Comparison of ENCODE assay signal across 16 cellular contexts in the genomic region with DNA sequence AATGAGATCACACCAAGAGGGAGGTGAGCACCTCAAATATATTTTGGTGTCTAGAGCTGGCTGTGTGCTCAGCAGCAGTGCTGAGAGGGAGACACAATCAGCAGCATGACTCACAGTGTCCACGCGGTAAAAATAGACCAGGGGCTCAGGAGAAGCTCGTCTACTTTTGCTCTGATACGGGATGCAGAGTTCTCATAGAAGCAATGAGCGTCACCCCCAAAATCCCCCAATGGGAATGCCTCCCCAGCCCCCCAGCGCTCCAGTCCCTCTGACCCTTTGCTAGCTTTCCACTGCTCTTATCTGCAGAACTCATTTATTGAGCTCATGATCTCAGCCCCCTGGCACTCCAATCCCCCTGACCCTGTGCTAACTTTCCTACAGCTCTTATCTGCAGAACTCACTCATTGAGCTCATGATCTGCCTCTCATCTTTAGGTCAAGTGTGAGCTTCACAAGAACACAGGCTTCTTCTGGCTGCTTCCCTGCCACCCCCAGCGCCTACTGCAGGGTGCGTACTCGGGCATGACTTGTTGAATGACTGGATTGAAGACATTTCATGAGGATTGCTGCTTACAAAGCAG. TPM values are rescaled to one million over a fixed set of nuclear protein-coding genes. Genes with fewer than 3 reads are reported as not detected.
DNase-seq lines count a peak whose midpoint lies in the region; ATAC-seq and TF ChIP-seq lines count a peak whose summit lies in the region.
"Had no signal": no experiment of that assay in that cellular context is flagged by ENCODE, and none has a peak within 500 bp of the region (broad histone marks: within the 10 kb centered on the region; RNA-seq: fewer than 3 reads in every experiment).

No MANE protein-coding gene starts in this region.

- H3K36me3 ChIP-seq in BJ (ENCODE audit: control insufficient read depth, insufficient read depth, low read length): no peaks in the 10 kb centered on the region
- H3K36me3 ChIP-seq: right lobe of liver had no signal

- CTCF ChIA-PET in BJ (lab: Yijun Ruan, JAX): interaction anchor here (0.7 kb wide), 1 partner anchor 264 kb away, joined by 3 read pairs; no protein-coding TSS in a partner anchor

- POLR2A ChIA-PET in BJ (lab: Charles Lee): no interaction called here

- H3K4me3 ChIP-seq in BJ (ENCODE audit: low read depth, low read length): no peak overlapping the region
- H3K4me3 ChIP-seq: right lobe of liver had no signal

- DNase-seq in BJ (ENCODE audit: low read depth) (peak; percentile 1), anterior cingulate cortex (lab: John Stamatoyannopoulos, UW) (peak in 39 of 58 donors; percentile 23 to 79 (median 45)), left cardiac atrium (peak; percentile 57), sciatic nerve (ENCODE audit: low spot score) (no peak), T-helper 2 cell (no peak), GF-D8 (lab: John Stamatoyannopoulos, UW) (no peak)
- DNase-seq: activated CD4-positive, alpha-beta T cell treated with anti-CD3 and anti-CD28 coated beads, Interleukin-2, amount 50 U/mL, for 1 hour; activated naive CD4-positive, alpha-beta T cell; CD4-positive, alpha-beta memory T cell; effector memory CD4-positive, alpha-beta T cell; KBM-7; NCI-H2081; right lobe of liver; T-cell had no signal

- TF ChIP-seq CTCF in BJ (IDR thresholded peaks at IDR 0.05; ENCODE audit: insufficient read depth, low read depth, low read length): no peak

- intact Hi-C loops in left cardiac atrium (cut with DNase I): loop anchor here in 1 of 2 donors (5.0 kb wide), 3 partner anchors 36 to 129 kb away; a partner anchor contains a TSS
- intact Hi-C loops in sciatic nerve (cut with DNase I): no loop called here

- no peaks in the 10 kb centered on the region for H3K27me3 ChIP-seq in BJ (ENCODE audit: control insufficient read depth, insufficient read depth, low read length)
- H3K27me3 ChIP-seq: right lobe of liver had no signal

- ATAC-seq in left cardiac atrium (peak; percentile 83 to 89), sciatic nerve (peak; percentile 42), HG03025 (IDR thresholded peaks at IDR 0.05; ENCODE audit: low FRiP score, unreplicated experiment) (no peak), HG03139 (IDR thresholded peaks at IDR 0.05; ENCODE audit: unreplicated experiment) (no peak)
- ATAC-seq: right lobe of liver, T-cell had no signal

RNA-seq across cellular contexts. Expression of a gene that starts 34.0 kb away (rescaled TPM):
- polyA plus RNA-seq in BJ (2011; rRNA removed): 1.0 and 1.7 TPM in 2 replicates
- 0.57 and 2.7 TPM in 2 replicates for polyA minus RNA-seq in BJ (2011; rRNA and poly(A)+ RNA removed)
- total RNA-seq in left cardiac atrium (10 to 100 TPM; 16.7 to 28.4 TPM), sciatic nerve (17.9 TPM)
- total RNA-seq: CD4-positive, alpha-beta memory T cell; right lobe of liver; T-cell had no signal
- polyA plus RNA-seq: CD4-positive, alpha-beta memory T cell had no signal

Comparison
In these comparisons a context has a peak if more than half of its experiments do, and no peak if none do; other contexts are left out.
1. DNase-seq: peak in BJ (single experiment), anterior cingulate cortex (39 of 58) and left cardiac atrium (single experiment); none in sciatic nerve (single experiment), T-helper 2 cell (0 of 5) and GF-D8 (single experiment).
2. ATAC-seq: peak in left cardiac atrium (2 of 2) and sciatic nerve (single experiment); none in HG03025 (single experiment) and HG03139 (single experiment).